20 cellular contexts compared by ENCODE assay signal in the genomic region with DNA sequence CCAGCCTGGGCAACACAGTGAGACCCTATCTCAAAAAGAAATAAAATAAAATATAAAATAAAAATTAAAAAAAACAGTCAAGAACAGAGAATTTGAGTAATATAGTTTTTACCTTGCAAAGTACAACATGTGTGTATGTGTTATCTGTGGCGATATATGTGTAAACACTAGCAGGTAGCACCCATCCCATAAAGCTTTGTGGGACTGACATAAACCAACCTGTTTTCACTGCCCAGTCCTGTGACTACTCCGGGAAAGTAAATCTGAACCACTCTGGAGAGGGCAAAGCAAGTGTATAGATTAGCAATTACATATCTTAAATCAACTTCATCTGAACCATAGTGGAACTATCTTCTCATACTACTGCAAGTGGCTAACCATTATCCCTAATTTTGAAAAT.
DNase-seq lines count a peak whose midpoint lies in the region; ATAC-seq lines count a peak whose summit lies in the region.
"Had no signal": no experiment of that assay in that cellular context is flagged by ENCODE, and none has a peak within 500 bp of the region (broad histone marks: within the 10 kb centered on the region; RNA-seq: fewer than 3 reads in every experiment).

No MANE protein-coding gene starts in this region.

- H3K36me3 ChIP-seq in CD8-positive, alpha-beta memory T cell (ENCODE audit: insufficient read depth, low read length): no peaks in the 10 kb centered on the region
- H3K36me3 ChIP-seq in naive thymus-derived CD4-positive, alpha-beta T cell (ENCODE audit: control insufficient read depth in 2 of 3, insufficient read depth in 3 of 3, low read length in 3 of 3): no peaks in the 10 kb centered on the region

- intact Hi-C loops in naive thymus-derived CD4-positive, alpha-beta T cell (cut with micrococcal nuclease): loop anchor here in 1 of 2 donors (10.0 kb wide), 1 partner anchor 268 kb away; a partner anchor contains a TSS

- no peak overlapping the region for H3K27ac ChIP-seq in CD8-positive, alpha-beta memory T cell (ENCODE audit: low read depth, low read length)
- H3K27ac ChIP-seq in naive thymus-derived CD4-positive, alpha-beta T cell (ENCODE audit: low read depth, low read length): no peak overlapping the region

- H3K36me3 Mint-ChIP-seq in activated naive CD8-positive, alpha-beta T cell: peaks cover 36% of the 10 kb centered on the region
- peaks cover 65% of the 10 kb centered on the region for H3K36me3 Mint-ChIP-seq in activated naive CD8-positive, alpha-beta T cell treated with anti-CD3 and anti-CD28 coated beads for 36 hours
- H3K36me3 Mint-ChIP-seq in CD8-positive, alpha-beta memory T cell: peaks cover 13 to 25% (median 19%) of the 10 kb centered on the region in 3 donors
- peaks cover 53% of the 10 kb centered on the region for H3K36me3 Mint-ChIP-seq in activated naive CD8-positive, alpha-beta T cell treated with anti-CD3 and anti-CD28 coated beads, Interleukin-2, amount 50 U/mL, for 24 hours (ENCODE audit: low read depth)
- peaks cover 0 to 47% (median 18%) of the 10 kb centered on the region in 5 donors for H3K36me3 Mint-ChIP-seq in naive thymus-derived CD4-positive, alpha-beta T cell

- H3K27me3 ChIP-seq in CD8-positive, alpha-beta memory T cell (ENCODE audit: insufficient read depth, low read length, poor library complexity, severe bottlenecking): no peaks in the 10 kb centered on the region
- no peaks in the 10 kb centered on the region for H3K27me3 ChIP-seq in naive thymus-derived CD4-positive, alpha-beta T cell (ENCODE audit: control insufficient read depth in 2 of 2, insufficient read depth in 2 of 2, low read length in 2 of 2)

- POLR2A ChIA-PET in CD8-positive, alpha-beta memory T cell (lab: Charles Lee): no interaction called here
- POLR2A ChIA-PET in naive thymus-derived CD4-positive, alpha-beta T cell (lab: Charles Lee): interaction anchor here (0.6 to 1.7 kb wide), 3 partner anchors 13 to 75 kb away, joined by 3 to 4 read pairs (median 4); a partner anchor contains a TSS

- DNase-seq in activated naive CD8-positive, alpha-beta T cell treated with anti-CD3 and anti-CD28 coated beads for 36 hours: no peak
- DNase-seq in CD8-positive, alpha-beta memory T cell: no peak
- DNase-seq in activated naive CD8-positive, alpha-beta T cell treated with anti-CD3 and anti-CD28 coated beads, Interleukin-2, amount 50 U/mL, for 24 hours: no peak
- no peak for DNase-seq in naive thymus-derived CD4-positive, alpha-beta T cell
- no peak for DNase-seq in occipital lobe (lab: John Stamatoyannopoulos, UW)
- DNase-seq: CD4-positive, alpha-beta memory T cell; Karpas-422; MV-4-11; NCI-H1105 treated with DMSO at 0.1 percent for 48 hours; NCI-H2029 treated with DMSO at 0.1 percent for 48 hours; NCI-H2171; NCI-H345; NCI-H524; NCI-H774; SIG-M5 had no signal

- no peaks in the 10 kb centered on the region for H3K9me3 Mint-ChIP-seq in activated naive CD8-positive, alpha-beta T cell (ENCODE audit: low read depth)
- peaks cover 4% of the 10 kb centered on the region for H3K9me3 Mint-ChIP-seq in activated naive CD8-positive, alpha-beta T cell treated with anti-CD3 and anti-CD28 coated beads for 36 hours
- H3K9me3 Mint-ChIP-seq in CD8-positive, alpha-beta memory T cell: no peaks in the 10 kb centered on the region
- H3K9me3 Mint-ChIP-seq in activated naive CD8-positive, alpha-beta T cell treated with anti-CD3 and anti-CD28 coated beads, Interleukin-2, amount 50 U/mL, for 24 hours: peaks cover 9% of the 10 kb centered on the region
- peaks cover 0 to 6% (median 0%) of the 10 kb centered on the region in 11 donors for H3K9me3 Mint-ChIP-seq in naive thymus-derived CD4-positive, alpha-beta T cell

- CTCF ChIA-PET in CD8-positive, alpha-beta memory T cell (lab: Charles Lee): interaction anchor here (2.2 kb wide), 1 partner anchor 75 kb away, joined by 14 read pairs; a partner anchor contains a TSS
- CTCF ChIA-PET in naive thymus-derived CD4-positive, alpha-beta T cell (lab: Charles Lee): no interaction called here

- ATAC-seq in activated naive CD8-positive, alpha-beta T cell treated with anti-CD3 and anti-CD28 coated beads, Interleukin-2, amount 50 U/mL, for 24 hours: no peak
- ATAC-seq in naive thymus-derived CD4-positive, alpha-beta T cell: no peak
- ATAC-seq in HG03097 (IDR thresholded peaks at IDR 0.05; ENCODE audit: low FRiP score, unreplicated experiment) (no peak), HG02938 (IDR thresholded peaks at IDR 0.05; ENCODE audit: unreplicated experiment) (no peak)
- ATAC-seq: HCT116, Panc1 had no signal

- H3K4me3 ChIP-seq in CD8-positive, alpha-beta memory T cell (ENCODE audit: low read length): no peak overlapping the region
- H3K4me3 ChIP-seq in naive thymus-derived CD4-positive, alpha-beta T cell (ENCODE audit: low read length): no peak overlapping the region

- peaks cover 59% of the 10 kb centered on the region for H3K4me1 ChIP-seq in CD8-positive, alpha-beta memory T cell (ENCODE audit: insufficient read depth, low read length)
- H3K4me1 ChIP-seq in naive thymus-derived CD4-positive, alpha-beta T cell (ENCODE audit: control insufficient read depth in 2 of 2, insufficient read depth in 2 of 2, low read length in 2 of 2): peaks cover 51 to 52% of the 10 kb centered on the region in 2 donors

- peak overlapping the region; percentile 79 for H3K27ac Mint-ChIP-seq in activated naive CD8-positive, alpha-beta T cell
- no peak overlapping the region for H3K27ac Mint-ChIP-seq in activated naive CD8-positive, alpha-beta T cell treated with anti-CD3 and anti-CD28 coated beads for 36 hours
- peak overlapping the region in 5 of 8 donors; percentile 35 to 80 (median 64) for H3K27ac Mint-ChIP-seq in CD8-positive, alpha-beta memory T cell
- peak overlapping the region; percentile 63 for H3K27ac Mint-ChIP-seq in activated naive CD8-positive, alpha-beta T cell treated with anti-CD3 and anti-CD28 coated beads, Interleukin-2, amount 50 U/mL, for 24 hours
- H3K27ac Mint-ChIP-seq in naive thymus-derived CD4-positive, alpha-beta T cell: peak overlapping the region in 6 of 9 donors; percentile 20 to 89 (median 63)

- no peaks in the 10 kb centered on the region for H3K9me3 ChIP-seq in CD8-positive, alpha-beta memory T cell (ENCODE audit: low read length)
- H3K9me3 ChIP-seq in naive thymus-derived CD4-positive, alpha-beta T cell (ENCODE audit: control insufficient read depth in 2 of 3, low read length in 3 of 3): no peaks in the 10 kb centered on the region

- no peaks in the 10 kb centered on the region for H3K27me3 Mint-ChIP-seq in activated naive CD8-positive, alpha-beta T cell
- no peaks in the 10 kb centered on the region for H3K27me3 Mint-ChIP-seq in activated naive CD8-positive, alpha-beta T cell treated with anti-CD3 and anti-CD28 coated beads for 36 hours
- H3K27me3 Mint-ChIP-seq in CD8-positive, alpha-beta memory T cell: peaks cover 0 to 2% of the 10 kb centered on the region in 2 donors
- no peaks in the 10 kb centered on the region for H3K27me3 Mint-ChIP-seq in activated naive CD8-positive, alpha-beta T cell treated with anti-CD3 and anti-CD28 coated beads, Interleukin-2, amount 50 U/mL, for 24 hours
- H3K27me3 Mint-ChIP-seq in naive thymus-derived CD4-positive, alpha-beta T cell: no peaks in the 10 kb centered on the region
- H3K27me3 Mint-ChIP-seq: CD4-positive, alpha-beta memory T cell had no signal

- no peak overlapping the region for H3K4me3 Mint-ChIP-seq in activated naive CD8-positive, alpha-beta T cell
- no peak overlapping the region for H3K4me3 Mint-ChIP-seq in activated naive CD8-positive, alpha-beta T cell treated with anti-CD3 and anti-CD28 coated beads for 36 hours
- H3K4me3 Mint-ChIP-seq in CD8-positive, alpha-beta memory T cell: no peak overlapping the region
- H3K4me3 Mint-ChIP-seq in activated naive CD8-positive, alpha-beta T cell treated with anti-CD3 and anti-CD28 coated beads, Interleukin-2, amount 50 U/mL, for 24 hours: no peak overlapping the region
- peak overlapping the region in 1 of 10 donors; percentile 15 for H3K4me3 Mint-ChIP-seq in naive thymus-derived CD4-positive, alpha-beta T cell

- peaks cover 77% of the 10 kb centered on the region for H3K4me1 Mint-ChIP-seq in activated naive CD8-positive, alpha-beta T cell (ENCODE audit: low read depth)
- H3K4me1 Mint-ChIP-seq in activated naive CD8-positive, alpha-beta T cell treated with anti-CD3 and anti-CD28 coated beads for 36 hours: peaks cover 69% of the 10 kb centered on the region
- peaks cover 63 to 85% (median 85%) of the 10 kb centered on the region in 3 donors for H3K4me1 Mint-ChIP-seq in CD8-positive, alpha-beta memory T cell
- H3K4me1 Mint-ChIP-seq in activated naive CD8-positive, alpha-beta T cell treated with anti-CD3 and anti-CD28 coated beads, Interleukin-2, amount 50 U/mL, for 24 hours: peaks cover 72% of the 10 kb centered on the region
- peaks cover 54 to 88% (median 75%) of the 10 kb centered on the region in 7 donors for H3K4me1 Mint-ChIP-seq in naive thymus-derived CD4-positive, alpha-beta T cell
